In genomic region chr5:137560414-137560813, GRCh38 we compare ENCODE assay signal across 14 cellular contexts.
"Had no signal": no experiment of that assay in that cellular context is flagged by ENCODE, and none has a peak within 500 bp of the region (broad histone marks: within the 10 kb centered on the region; RNA-seq: fewer than 3 reads in every experiment).

No MANE protein-coding gene starts in this region.

- H3K27ac ChIP-seq: skin epidermis, tibial artery, VCaP had no signal

- H3K36me3 ChIP-seq: tibial artery had no signal

- H3K27ac Mint-ChIP-seq: activated naive CD4-positive, alpha-beta T cell treated with anti-CD3 and anti-CD28 coated beads for 36 hours; immature natural killer cell had no signal

- DNase-seq: activated CD4-positive, alpha-beta T cell treated with anti-CD3 and anti-CD28 coated beads for 4 hours; activated CD8-positive, alpha-beta memory T cell treated with anti-CD3 and anti-CD28 coated beads for 24 hours; activated naive CD4-positive, alpha-beta T cell treated with anti-CD3 and anti-CD28 coated beads for 36 hours; cortex of kidney; effector memory CD4-positive, alpha-beta T cell; glutamatergic neuron; immature natural killer cell; left cardiac atrium; naive B cell; tibial artery had no signal

- H3K4me3 Mint-ChIP-seq: activated naive CD4-positive, alpha-beta T cell treated with anti-CD3 and anti-CD28 coated beads for 36 hours; central memory CD8-positive, alpha-beta T cell; immature natural killer cell had no signal

- H3K9me3 Mint-ChIP-seq: activated naive CD4-positive, alpha-beta T cell treated with anti-CD3 and anti-CD28 coated beads for 36 hours; central memory CD8-positive, alpha-beta T cell; naive B cell had no signal

- H3K4me3 ChIP-seq: lung, skin epidermis, tibial artery had no signal

- ATAC-seq: left cardiac atrium had no signal

- H3K36me3 Mint-ChIP-seq: immature natural killer cell, naive B cell had no signal

- H3K9me3 ChIP-seq: tibial artery had no signal

- H3K27me3 ChIP-seq: tibial artery had no signal

- H3K4me1 Mint-ChIP-seq: central memory CD8-positive, alpha-beta T cell had no signal
